2 cellular contexts compared by ENCODE assay signal in genomic region chr1:22806584-22806983, GRCh38.
TF ChIP-seq lines count a peak whose summit lies in the region.

No MANE protein-coding gene starts in this region.

TF ChIP-seq in neural cell, 6 proteins besides CTCF, POLR2A, EP300 and RAD21:
- no peak for TF ChIP-seq REST (IDR thresholded peaks at IDR 0.05; ENCODE audit: borderline replicate concordance)
- TF ChIP-seq POLR2AphosphoS5 (IDR thresholded peaks at IDR 0.05) = no peak
- TF ChIP-seq TAF1 (IDR thresholded peaks at IDR 0.05; ENCODE audit: low read depth) = no peak
- TF ChIP-seq EZH2 (IDR thresholded peaks at IDR 0.05; ENCODE audit: borderline replicate concordance, insufficient read depth, low read length, poor library complexity, severe bottlenecking) = no peak
- no peak for TF ChIP-seq MXI1 (conservative IDR thresholded peaks at IDR 0.05; ENCODE audit: poor library complexity, severe bottlenecking)
- TF ChIP-seq SMC3 (conservative IDR thresholded peaks at IDR 0.05; ENCODE audit: poor library complexity) = no peak
TF ChIP-seq in neural cell: peak in this region for 0.

TF ChIP-seq in SK-N-SH, 30 proteins besides CTCF, POLR2A, EP300 and RAD21 (continued from another document):
- no peak for TF ChIP-seq REST (IDR thresholded peaks at IDR 0.05; ENCODE audit: low read depth, low read length)
- no peak for TF ChIP-seq FOSL2 (IDR thresholded peaks at IDR 0.05; ENCODE audit: borderline replicate concordance, low read depth)
- TF ChIP-seq GATA2 (CRISPR knock-in tag; IDR thresholded peaks at IDR 0.05) = no peak
- no peak for TF ChIP-seq RCOR1 (IDR thresholded peaks at IDR 0.05; ENCODE audit: low read length)
- no peak for TF ChIP-seq NFIC (IDR thresholded peaks at IDR 0.05; ENCODE audit: borderline replicate concordance)
- no peak for TF ChIP-seq ELF1 (IDR thresholded peaks at IDR 0.05)
- no peak for TF ChIP-seq FOXJ3 (CRISPR knock-in tag; IDR thresholded peaks at IDR 0.05)
- TF ChIP-seq EZH2phosphoT487 (IDR thresholded peaks at IDR 0.05; ENCODE audit: borderline replicate concordance, low read depth) = no peak
